Comparison of ENCODE assay signal across 8 cellular contexts in the genomic region with DNA sequence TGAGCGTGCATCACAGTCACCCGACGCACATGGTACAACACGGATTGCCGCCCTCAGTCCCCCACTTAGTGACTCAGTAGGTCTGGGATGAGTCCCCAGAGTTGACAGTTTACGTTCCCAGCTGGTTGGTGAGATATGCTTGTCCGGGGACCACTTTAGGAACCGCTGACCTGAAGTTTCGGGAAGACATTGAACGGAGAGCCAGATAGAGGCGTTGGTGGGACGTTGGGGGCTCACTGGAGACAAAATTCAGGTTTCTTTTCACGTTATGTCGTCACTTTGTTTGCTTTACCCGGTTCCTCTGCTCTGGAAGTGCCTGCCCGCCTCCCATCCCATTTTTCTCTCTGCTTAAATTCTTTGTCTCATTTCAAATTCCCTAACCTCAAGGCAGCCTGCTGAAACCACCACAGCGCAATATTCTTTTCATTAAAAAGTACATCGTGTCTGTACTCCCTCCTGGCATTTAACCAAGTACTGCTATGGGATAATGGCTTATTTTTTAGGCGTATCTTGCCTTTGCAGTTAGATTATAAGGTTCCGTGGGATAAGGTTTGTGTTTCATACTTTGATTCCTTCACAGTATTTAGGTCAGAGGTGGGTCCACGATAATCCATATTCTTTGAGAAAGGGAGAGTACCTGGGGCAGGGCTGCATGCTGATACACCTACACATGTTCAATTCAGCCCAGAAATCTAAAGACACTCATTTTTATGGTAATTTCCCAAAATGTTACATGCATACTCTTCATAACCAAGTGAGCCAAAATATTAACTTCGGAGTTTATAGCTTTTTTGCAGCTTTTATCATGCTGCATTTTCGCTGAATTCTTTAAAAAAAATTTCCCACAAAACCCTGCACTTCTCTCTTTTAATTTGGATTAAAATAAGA. TPM values are rescaled to one million over a fixed set of nuclear protein-coding genes. Genes with fewer than 3 reads are reported as not detected.
DNase-seq lines count a peak whose midpoint lies in the region; TF ChIP-seq lines count a peak whose summit lies in the region.

No MANE protein-coding gene starts in this region.

- TF ChIP-seq RAD21 in Ishikawa (IDR thresholded peaks at IDR 0.05; ENCODE audit: low read depth), result no peak

- H3K4me3 ChIP-seq in BE2C (ENCODE audit: low read depth, low read length) (peak overlapping the region; percentile 82), mammary epithelial cell (replicated peaks in 1 of 3; ENCODE audit: insufficient read depth in 1 of 3, low read depth in 2 of 3, low read length in 3 of 3) (peak overlapping the region; percentile 72 to 91 (median 78)), mononuclear cell (ENCODE audit: low read length) (peak overlapping the region; percentile 77)

- peaks cover 7% of the 10 kb centered on the region for H3K36me3 ChIP-seq in BE2C
- H3K36me3 ChIP-seq in mammary epithelial cell (ENCODE audit: insufficient read depth, low read length), result peaks cover 3% of the 10 kb centered on the region

- H3K79me2 ChIP-seq in mammary epithelial cell (ENCODE audit: insufficient read depth, low read length), result peaks cover under 1% of the 10 kb centered on the region

- CTCF ChIA-PET in mammary epithelial cell (lab: Charles Lee; ENCODE audit: low non-redundant PET), result no interaction called here

- peak overlapping the region; percentile 90 for H3K4me2 ChIP-seq in mammary epithelial cell (ENCODE audit: insufficient read depth, low read depth, low read length)

- intact Hi-C loops in mammary epithelial cell (cut with micrococcal nuclease), result loop anchor here (2.0 kb wide), 1 partner anchor 112 kb away; no protein-coding TSS in a partner anchor

- peak overlapping the region; percentile 86 for H2AFZ ChIP-seq in mammary epithelial cell (ENCODE audit: low read depth, low read length)

- no peaks in the 10 kb centered on the region for H3K9me3 ChIP-seq in BE2C
- no peaks in the 10 kb centered on the region for H3K9me3 ChIP-seq in mammary epithelial cell (replicated peaks; ENCODE audit: insufficient read depth, low read length)
- H3K9me3 ChIP-seq in mononuclear cell (ENCODE audit: low read depth, low read length), result no peaks in the 10 kb centered on the region

- H3K9ac ChIP-seq in mammary epithelial cell (ENCODE audit: insufficient read depth, low read length), result peak overlapping the region; percentile 95

- DNase-seq in BE2C (no peak), mammary epithelial cell (no peak), NCI-H2227 treated with DMSO at 0.1 percent for 48 hours (lab: John Stamatoyannopoulos, UW) (no peak), middle frontal gyrus (ENCODE audit: extremely low spot score, low spot score) (no peak), NCI-H1694 (lab: John Stamatoyannopoulos, UW) (no peak), ecto neural progenitor cell (ENCODE audit: low spot score) (no peak)

- H3K4me1 ChIP-seq in BE2C (no peaks in the 10 kb centered on the region), mammary epithelial cell (ENCODE audit: insufficient read depth, low read length) (peaks cover 21% of the 10 kb centered on the region), mononuclear cell (ENCODE audit: insufficient read depth, low read length) (peaks cover 50% of the 10 kb centered on the region)

- peak overlapping the region; percentile 85 for H3K27ac ChIP-seq in mammary epithelial cell (ENCODE audit: insufficient read depth, low read depth, low read length)

- TF ChIP-seq EP300 in Ishikawa (IDR thresholded peaks at IDR 0.05; ENCODE audit: borderline replicate concordance), result no peak

- in situ Hi-C loops in mammary epithelial cell (cut with MboI; ENCODE audit: low sequenced_read_pairs in 2 of 2), result no loop called here

- H4K20me1 ChIP-seq in mammary epithelial cell (ENCODE audit: insufficient read depth, low read length), result no peaks in the 10 kb centered on the region

- 1% methylated on average over 23 of the region's 23 CpGs for WGBS in mammary epithelial cell (ENCODE audit: low coverage, missing lambda C conversion rate)

- H3K27me3 ChIP-seq in BE2C (peaks cover 17% of the 10 kb centered on the region), mammary epithelial cell (ENCODE audit: insufficient read depth, low read length) (no peaks in the 10 kb centered on the region), mononuclear cell (ENCODE audit: insufficient read depth, low read length) (no peaks in the 10 kb centered on the region)

- dilution Hi-C loops in mammary epithelial cell (cut with HindIII; ENCODE audit: low sequenced_read_pairs), result no loop called here

- no peak for TF ChIP-seq CTCF in BE2C (IDR thresholded peaks at IDR 0.05; ENCODE audit: low read depth, low read length)
- no peak for TF ChIP-seq CTCF in mammary epithelial cell (conservative IDR thresholded peaks at IDR 0.05 in 1 of 2, IDR thresholded peaks at IDR 0.05 in 1 of 2; ENCODE audit: extremely low read depth in 1 of 2, insufficient read depth in 1 of 2, low read depth in 1 of 2, low read length in 2 of 2)

- no TSS peak for BruUV-seq in mammary epithelial cell (replicated peaks; lab: Mats Ljungman, UMichigan)

TF ChIP-seq in Ishikawa, 13 proteins besides CTCF, POLR2A, EP300 and RAD21:
- TF ChIP-seq, protein P1, sequence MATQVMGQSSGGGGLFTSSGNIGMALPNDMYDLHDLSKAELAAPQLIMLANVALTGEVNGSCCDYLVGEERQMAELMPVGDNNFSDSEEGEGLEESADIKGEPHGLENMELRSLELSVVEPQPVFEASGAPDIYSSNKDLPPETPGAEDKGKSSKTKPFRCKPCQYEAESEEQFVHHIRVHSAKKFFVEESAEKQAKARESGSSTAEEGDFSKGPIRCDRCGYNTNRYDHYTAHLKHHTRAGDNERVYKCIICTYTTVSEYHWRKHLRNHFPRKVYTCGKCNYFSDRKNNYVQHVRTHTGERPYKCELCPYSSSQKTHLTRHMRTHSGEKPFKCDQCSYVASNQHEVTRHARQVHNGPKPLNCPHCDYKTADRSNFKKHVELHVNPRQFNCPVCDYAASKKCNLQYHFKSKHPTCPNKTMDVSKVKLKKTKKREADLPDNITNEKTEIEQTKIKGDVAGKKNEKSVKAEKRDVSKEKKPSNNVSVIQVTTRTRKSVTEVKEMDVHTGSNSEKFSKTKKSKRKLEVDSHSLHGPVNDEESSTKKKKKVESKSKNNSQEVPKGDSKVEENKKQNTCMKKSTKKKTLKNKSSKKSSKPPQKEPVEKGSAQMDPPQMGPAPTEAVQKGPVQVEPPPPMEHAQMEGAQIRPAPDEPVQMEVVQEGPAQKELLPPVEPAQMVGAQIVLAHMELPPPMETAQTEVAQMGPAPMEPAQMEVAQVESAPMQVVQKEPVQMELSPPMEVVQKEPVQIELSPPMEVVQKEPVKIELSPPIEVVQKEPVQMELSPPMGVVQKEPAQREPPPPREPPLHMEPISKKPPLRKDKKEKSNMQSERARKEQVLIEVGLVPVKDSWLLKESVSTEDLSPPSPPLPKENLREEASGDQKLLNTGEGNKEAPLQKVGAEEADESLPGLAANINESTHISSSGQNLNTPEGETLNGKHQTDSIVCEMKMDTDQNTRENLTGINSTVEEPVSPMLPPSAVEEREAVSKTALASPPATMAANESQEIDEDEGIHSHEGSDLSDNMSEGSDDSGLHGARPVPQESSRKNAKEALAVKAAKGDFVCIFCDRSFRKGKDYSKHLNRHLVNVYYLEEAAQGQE (IDR thresholded peaks at IDR 0.05; ENCODE audit: low read depth), result no peak
- TF ChIP-seq, protein P2, sequence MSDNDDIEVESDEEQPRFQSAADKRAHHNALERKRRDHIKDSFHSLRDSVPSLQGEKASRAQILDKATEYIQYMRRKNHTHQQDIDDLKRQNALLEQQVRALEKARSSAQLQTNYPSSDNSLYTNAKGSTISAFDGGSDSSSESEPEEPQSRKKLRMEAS (IDR thresholded peaks at IDR 0.05), result peak; percentile 89

RNA-seq across cellular contexts. Expression of a gene that starts 0.9 kb away (rescaled TPM):
- 2.5 TPM for polyA plus RNA-seq in BE2C (2012; ENCODE audit: insufficient read depth, insufficient read length, low read depth)
- total RNA-seq in mammary epithelial cell, result 10 to 100 TPM in 1 of 2 donors, 1 to 10 TPM in 1; 7.3 to 10.5 TPM
- 3.5 TPM for polyA plus RNA-seq in mammary epithelial cell
- polyA minus RNA-seq in mammary epithelial cell, result 53.0 TPM
- 3.4 TPM for total RNA-seq in mononuclear cell

RNA-seq across cellular contexts. Expression of a gene that starts 10.9 kb away (rescaled TPM):
- 725 TPM for polyA plus RNA-seq in BE2C (2012; ENCODE audit: insufficient read depth, insufficient read length, low read depth)
- total RNA-seq in mammary epithelial cell (100 to 1,000 TPM; 318 to 928 TPM), mononuclear cell (997 TPM)
- polyA plus RNA-seq in mammary epithelial cell, result 625 TPM
- 180 TPM for polyA minus RNA-seq in mammary epithelial cell
